15 cellular contexts compared by ENCODE assay signal in genomic region chr3:194300936-194301335, GRCh38. TPM values are rescaled to one million over a fixed set of nuclear protein-coding genes. Genes with fewer than 3 reads are reported as not detected.
DNase-seq lines count a peak whose midpoint lies in the region; ATAC-seq and TF ChIP-seq lines count a peak whose summit lies in the region.
"Had no signal": no experiment of that assay in that cellular context is flagged by ENCODE, and none has a peak within 500 bp of the region (broad histone marks: within the 10 kb centered on the region; RNA-seq: fewer than 3 reads in every experiment).

No MANE protein-coding gene starts in this region.

- TF ChIP-seq POLR2A in NB4 (IDR thresholded peaks at IDR 0.05; ENCODE audit: extremely low read depth, insufficient read length): no peak
- TF ChIP-seq POLR2A in stomach (IDR thresholded peaks at IDR 0.05): no peak

- H3K36me3 ChIP-seq in mammary epithelial cell (ENCODE audit: insufficient read depth, low read length) (no peaks in the 10 kb centered on the region), stomach (no peaks in the 10 kb centered on the region)

- dilution Hi-C loops in mammary epithelial cell (cut with HindIII; ENCODE audit: low sequenced_read_pairs): no loop called here

- H3K9me3 Mint-ChIP-seq in MCF 10A (ENCODE audit: unreplicated experiment) (no peaks in the 10 kb centered on the region), nephron (no peaks in the 10 kb centered on the region)
- H3K9me3 Mint-ChIP-seq: CD4-positive, alpha-beta T cell had no signal

- H3K4me3 Mint-ChIP-seq in MCF 10A (ENCODE audit: unreplicated experiment) (no peak overlapping the region), nephron (no peak overlapping the region)
- H3K4me3 Mint-ChIP-seq: CD4-positive, alpha-beta T cell had no signal

- POLR2A ChIA-PET in MCF 10A (lab: Yijun Ruan, JAX): interaction anchor here (0.9 to 1.3 kb wide), 2 partner anchors 8 to 15 kb away, joined by 3 to 4 read pairs; no protein-coding TSS in a partner anchor

- H3K27me3 ChIP-seq in mammary epithelial cell (ENCODE audit: insufficient read depth, low read length): no peaks in the 10 kb centered on the region
- H3K27me3 ChIP-seq in stomach: no peaks in the 10 kb centered on the region

- H3K27me3 Mint-ChIP-seq in MCF 10A (ENCODE audit: insufficient read depth, unreplicated experiment) (no peaks in the 10 kb centered on the region), nephron (ENCODE audit: low read depth) (peaks cover 7% of the 10 kb centered on the region)
- H3K27me3 Mint-ChIP-seq: CD4-positive, alpha-beta T cell had no signal

- no peak overlapping the region for H3K9ac ChIP-seq in mammary epithelial cell (ENCODE audit: insufficient read depth, low read length)

- H3K4me2 ChIP-seq in mammary epithelial cell (ENCODE audit: insufficient read depth, low read depth, low read length): no peak overlapping the region

- BruUV-seq in MCF 10A (replicated peaks; lab: Mats Ljungman, UMichigan) (no TSS peak), mammary epithelial cell (replicated peaks; lab: Mats Ljungman, UMichigan) (no TSS peak)

- H3K27ac ChIP-seq in mammary epithelial cell (ENCODE audit: insufficient read depth, low read depth, low read length): no peak overlapping the region
- peak overlapping the region in 3 of 5 donors; percentile 82 to 88 (median 87) for H3K27ac ChIP-seq in stomach

- no peak for TF ChIP-seq CTCF in MCF 10A (IDR thresholded peaks at IDR 0.05; ENCODE audit: unreplicated experiment)
- no peak for TF ChIP-seq CTCF in mammary epithelial cell (conservative IDR thresholded peaks at IDR 0.05 in 1 of 2, IDR thresholded peaks at IDR 0.05 in 1 of 2; ENCODE audit: extremely low read depth in 1 of 2, insufficient read depth in 1 of 2, low read depth in 1 of 2, low read length in 2 of 2)
- no peak for TF ChIP-seq CTCF in NB4 (IDR thresholded peaks at IDR 0.05; ENCODE audit: low read depth, low read length)
- no peak for TF ChIP-seq CTCF in nephron (IDR thresholded peaks at IDR 0.05; ENCODE audit: unreplicated experiment in 3 of 3)
- TF ChIP-seq CTCF in stomach (IDR thresholded peaks at IDR 0.05): no peak

- H4K20me1 ChIP-seq in mammary epithelial cell (ENCODE audit: insufficient read depth, low read length): no peaks in the 10 kb centered on the region

- no peaks in the 10 kb centered on the region for H3K79me2 ChIP-seq in mammary epithelial cell (ENCODE audit: insufficient read depth, low read length)

- H3K4me1 Mint-ChIP-seq in MCF 10A (ENCODE audit: insufficient read depth, unreplicated experiment) (peaks cover 6% of the 10 kb centered on the region), nephron (peaks cover 30% of the 10 kb centered on the region)

- TF ChIP-seq EP300 in stomach (IDR thresholded peaks at IDR 0.05): no peak

- H3K27ac Mint-ChIP-seq in MCF 10A (ENCODE audit: low read depth, unreplicated experiment): peak overlapping the region; percentile 57
- peak overlapping the region; percentile 68 to 86 (median 73) for H3K27ac Mint-ChIP-seq in nephron
- H3K27ac Mint-ChIP-seq: CD4-positive, alpha-beta T cell had no signal

- H3K9me3 ChIP-seq in mammary epithelial cell (replicated peaks; ENCODE audit: insufficient read depth, low read length) (no peaks in the 10 kb centered on the region), stomach (no peaks in the 10 kb centered on the region)

- H3K4me3 ChIP-seq in mammary epithelial cell (replicated peaks in 1 of 3; ENCODE audit: insufficient read depth in 1 of 3, low read depth in 2 of 3, low read length in 3 of 3) (no peak overlapping the region), NB4 (ENCODE audit: low read depth, low read length) (peak overlapping the region; percentile 57), stomach (no peak overlapping the region)

- H2AFZ ChIP-seq in mammary epithelial cell (ENCODE audit: low read depth, low read length): no peak overlapping the region

- ATAC-seq in GM18858 (IDR thresholded peaks at IDR 0.05; ENCODE audit: unreplicated experiment): no peak
- ATAC-seq in GM21515 (IDR thresholded peaks at IDR 0.05; ENCODE audit: unreplicated experiment): no peak

- CTCF ChIA-PET in MCF 10A (lab: Yijun Ruan, JAX) (interaction anchor here (0.6 to 3.8 kb wide), 5 partner anchors 12 to 520 kb away, joined by 3 to 20 read pairs (median 4); no protein-coding TSS in a partner anchor), mammary epithelial cell (lab: Charles Lee; ENCODE audit: low non-redundant PET) (no interaction called here)

- 96% methylated on average over 6 of the region's 6 CpGs for WGBS in mammary epithelial cell (ENCODE audit: low coverage, missing lambda C conversion rate)
- 93 to 98% (median 96%) methylated on average over 6 of the region's 6 CpGs for WGBS in stomach, 5 donors

- DNase-seq in MCF 10A (ENCODE audit: unreplicated experiment) (no peak), mammary epithelial cell (no peak), NB4 (ENCODE audit: low read depth) (peak; percentile 38), stomach (no peak), KBM-7 (no peak)
- DNase-seq: 8988T, AML-193, Calu3, DMS 273 treated with DMSO at 0.1 percent for 48 hours had no signal

- intact Hi-C loops in MCF 10A (cut with micrococcal nuclease): no loop called here
- intact Hi-C loops in mammary epithelial cell (cut with micrococcal nuclease): no loop called here
- intact Hi-C loops in stomach (cut with DNase I; ENCODE audit: low total_unique reads): no loop called here

- H3K4me1 ChIP-seq in mammary epithelial cell (ENCODE audit: insufficient read depth, low read length) (peaks cover 20% of the 10 kb centered on the region), stomach (peaks cover 18 to 28% (median 24%) of the 10 kb centered on the region in 4 donors)

- in situ Hi-C loops in mammary epithelial cell (cut with MboI; ENCODE audit: low sequenced_read_pairs in 2 of 2): loop anchor here in 1 of 2 donors (25.0 kb wide), 1 partner anchor 639 kb away; no protein-coding TSS in a partner anchor
- in situ Hi-C loops in KBM-7 (cut with MboI; ENCODE audit: low pct_unique_long_range_greater_than_20kb, low sequenced_read_pairs): no loop called here

- no peaks in the 10 kb centered on the region for H3K36me3 Mint-ChIP-seq in MCF 10A (ENCODE audit: insufficient read depth, unreplicated experiment)
- H3K36me3 Mint-ChIP-seq in nephron (ENCODE audit: low read depth): no peaks in the 10 kb centered on the region

RNA-seq across cellular contexts. Expression of gene CPN2, which starts 50.2 kb away (rescaled TPM):
- not detected in 2 replicates for total RNA-seq in MCF 10A (2022)
- total RNA-seq in mammary epithelial cell: not detected
- not detected for polyA plus RNA-seq in mammary epithelial cell
- not detected for polyA minus RNA-seq in mammary epithelial cell
- not detected for total RNA-seq in stomach
- polyA plus RNA-seq in stomach: not detected
- total RNA-seq: Calu3; CD4-positive, alpha-beta T cell; HT-29; IMR-90 had no signal
